Comparison of ENCODE assay signal across 9 cellular contexts in genomic region chr2:134668821-134669220, GRCh38.
A peak's percentile ranks its signal among the peaks of the same experiment; 100 is the strongest.
DNase-seq lines count a peak whose midpoint lies in the region; ATAC-seq lines count a peak whose summit lies in the region.
"Had no signal": no experiment of that assay in that cellular context is flagged by ENCODE, and none has a peak within 500 bp of the region (broad histone marks: within the 10 kb centered on the region; RNA-seq: fewer than 3 reads in every experiment).

No MANE protein-coding gene starts in this region.

- peak; percentile 74 for ATAC-seq in GM19395 (IDR thresholded peaks at IDR 0.05; ENCODE audit: unreplicated experiment)
- no peak for ATAC-seq in HG03045 (IDR thresholded peaks at IDR 0.05; ENCODE audit: unreplicated experiment)
- no peak for ATAC-seq in GM19324 (IDR thresholded peaks at IDR 0.05; ENCODE audit: low FRiP score, unreplicated experiment)

- DNase-seq in T-helper 9 cell (peak; percentile 82), NCI-H1436 (lab: John Stamatoyannopoulos, UW) (no peak), NCI-H1436 treated with DMSO at 0.1 percent for 48 hours (lab: John Stamatoyannopoulos, UW) (no peak)
- peak; percentile 68 for DNase-seq in activated naive CD8-positive, alpha-beta T cell treated with anti-CD3 and anti-CD28 coated beads, Interleukin-2, amount 50 U/mL, for 16 hours (ENCODE audit: low read depth, low spot score)
- DNase-seq in stimulated activated CD4-positive, alpha-beta T cell treated with anti-CD3 and anti-CD28 coated beads, TNF-alpha, amount 100 ng/mL, for 48 hours (ENCODE audit: low read depth in 3 of 3), result peak; percentile 55 to 66 (median 56)
- DNase-seq: NCI-H2029 treated with DMSO at 0.1 percent for 48 hours had no signal

Comparison
In these comparisons a context has a peak if more than half of its experiments do, and no peak if none do; other contexts are left out.
1. DNase-seq: peak in T-helper 9 cell (single experiment), activated naive CD8-positive, alpha-beta T cell treated with anti-CD3 and anti-CD28 coated beads, Interleukin-2, amount 50 U/mL, for 16 hours (single experiment) and stimulated activated CD4-positive, alpha-beta T cell treated with anti-CD3 and anti-CD28 coated beads, TNF-alpha, amount 100 ng/mL, for 48 hours (3 of 3); none in NCI-H1436 (single experiment) and NCI-H1436 treated with DMSO at 0.1 percent for 48 hours (single experiment).